In genomic region chr10:102743588-102744373, GRCh38 we compare ENCODE assay signal across 1 cellular context.
A peak's percentile ranks its signal among the peaks of the same experiment; 100 is the strongest.
TF ChIP-seq lines count a peak whose summit lies in the region.

Gene WBP1L (plus strand): TSS chr10:102743948. CDS start chr10:102744054, 106 bp downstream.

TF ChIP-seq in HepG2, 621 proteins besides CTCF, POLR2A, EP300 and RAD21 (continued from another document and continues in another):
- TF ChIP-seq HNF4G (IDR thresholded peaks at IDR 0.05; ENCODE audit: borderline replicate concordance, low read depth, low read length) (no peak), HNF4G (CRISPR knock-in tag; IDR thresholded peaks at IDR 0.05; ENCODE audit: borderline replicate concordance, low read depth) (no peak), CBX2 (IDR thresholded peaks at IDR 0.05; ENCODE audit: low read depth, low read length) (no peak), CBX2 (CRISPR knock-in tag; IDR thresholded peaks at IDR 0.05; ENCODE audit: low read depth) (no peak), HNRNPK (IDR thresholded peaks at IDR 0.05; ENCODE audit: low read depth, low read length, poor library complexity, severe bottlenecking) (peak; percentile 66), ZNF850 (CRISPR knock-in tag; conservative IDR thresholded peaks at IDR 0.05) (no peak), NONO (IDR thresholded peaks at IDR 0.05) (no peak), NONO (CRISPR knock-in tag; conservative IDR thresholded peaks at IDR 0.05) (peak; percentile 88), SMAD3 (CRISPR knock-in tag; IDR thresholded peaks at IDR 0.05) (no peak), KLF6 (CRISPR knock-in tag; IDR thresholded peaks at IDR 0.05) (0 out of 2 replicates have a peak, but pooled peaks have one; percentile 40), ZNF652 (CRISPR knock-in tag; IDR thresholded peaks at IDR 0.05; ENCODE audit: borderline replicate concordance, low read depth) (no peak), ZGPAT (CRISPR knock-in tag; IDR thresholded peaks at IDR 0.05) (peak; percentile 72; the same call in 1 of the 2 replicates), ZNF589 (CRISPR knock-in tag; conservative IDR thresholded peaks at IDR 0.05) (no peak), HOXA5 (CRISPR knock-in tag; IDR thresholded peaks at IDR 0.05) (peak; percentile 44; the same call in 1 of the 2 replicates), ZNF713 (CRISPR knock-in tag; IDR thresholded peaks at IDR 0.05) (no peak), ELF4 (CRISPR knock-in tag; IDR thresholded peaks at IDR 0.05; ENCODE audit: borderline replicate concordance) (peak; percentile 100), ZFP37 (CRISPR knock-in tag; IDR thresholded peaks at IDR 0.05; ENCODE audit: borderline replicate concordance) (no peak), FIP1L1 (IDR thresholded peaks at IDR 0.05; ENCODE audit: borderline replicate concordance, insufficient read depth, low read depth, low read length) (peak; percentile 82; the same call in 1 of the 2 replicates), ZBTB7A (CRISPR knock-in tag; IDR thresholded peaks at IDR 0.05) (0 out of 2 replicates have a peak, but pooled peaks have one; percentile 27), ZMYM3 (CRISPR knock-in tag; IDR thresholded peaks at IDR 0.05) (no peak), FOXC1 (CRISPR knock-in tag; IDR thresholded peaks at IDR 0.05; ENCODE audit: borderline replicate concordance) (0 out of 2 replicates have a peak, but pooled peaks have one; percentile 56), ZFP91 (CRISPR knock-in tag; IDR thresholded peaks at IDR 0.05; ENCODE audit: borderline replicate concordance) (peak; percentile 64; the same call in 1 of the 2 replicates), ZNF615 (CRISPR knock-in tag; IDR thresholded peaks at IDR 0.05; ENCODE audit: borderline replicate concordance) (0 out of 2 replicates have a peak, but pooled peaks have one; percentile 79), SUZ12 (IDR thresholded peaks at IDR 0.05; ENCODE audit: low read depth, low read length) (no peak), HOXA9 (CRISPR knock-in tag; IDR thresholded peaks at IDR 0.05; ENCODE audit: borderline replicate concordance) (no peak), NR2F2 (IDR thresholded peaks at IDR 0.05; ENCODE audit: borderline replicate concordance, low read depth) (no peak), POLR2G (IDR thresholded peaks at IDR 0.05; ENCODE audit: low read depth, low read length) (peak; percentile 72), HHEX (CRISPR knock-in tag; IDR thresholded peaks at IDR 0.05) (no peak), HNRNPLL (IDR thresholded peaks at IDR 0.05; ENCODE audit: low read depth, low read length, poor library complexity, severe bottlenecking) (peak; percentile 48), ZNF563 (CRISPR knock-in tag; IDR thresholded peaks at IDR 0.05) (no peak), ZFX (CRISPR knock-in tag; IDR thresholded peaks at IDR 0.05; ENCODE audit: low read depth) (0 out of 2 replicates have a peak, but pooled peaks have one; percentile 38), CAMTA2 (CRISPR knock-in tag; IDR thresholded peaks at IDR 0.05; ENCODE audit: borderline replicate concordance) (no peak), E2F2 (CRISPR knock-in tag; IDR thresholded peaks at IDR 0.05; ENCODE audit: borderline replicate concordance) (no peak), CREB3 (CRISPR knock-in tag; IDR thresholded peaks at IDR 0.05) (no peak), ZNF282 (IDR thresholded peaks at IDR 0.05; ENCODE audit: partially characterized antibody) (no peak), ZNF710 (CRISPR knock-in tag; IDR thresholded peaks at IDR 0.05; ENCODE audit: borderline replicate concordance) (peak; percentile 99), ASH2L (IDR thresholded peaks at IDR 0.05; ENCODE audit: insufficient read length, low read depth, low read length) (peak; percentile 36), RNF2 (conservative IDR thresholded peaks at IDR 0.05; ENCODE audit: low read depth) (no peak), ZNF281 (CRISPR knock-in tag; IDR thresholded peaks at IDR 0.05; ENCODE audit: borderline replicate concordance) (peak; percentile 33; the same call in 1 of the 2 replicates), ZMAT3 (CRISPR knock-in tag; conservative IDR thresholded peaks at IDR 0.05) (no peak), ZNF570 (CRISPR knock-in tag; IDR thresholded peaks at IDR 0.05; ENCODE audit: borderline replicate concordance) (no peak), TCF7L2 (IDR thresholded peaks at IDR 0.05; ENCODE audit: low read depth, low read length) (no peak), HBP1 (CRISPR knock-in tag; IDR thresholded peaks at IDR 0.05; ENCODE audit: low read depth) (no peak), HCFC1 (IDR thresholded peaks at IDR 0.05; ENCODE audit: low read depth, low read length) (peak; percentile 77), ZNF274 (CRISPR knock-in tag; IDR thresholded peaks at IDR 0.05) (peak; percentile 46; the same call in 1 of the 2 replicates), TFDP2 (CRISPR knock-in tag; IDR thresholded peaks at IDR 0.05) (peak; percentile 59; the same call in 1 of the 2 replicates), ZFP90 (CRISPR knock-in tag; IDR thresholded peaks at IDR 0.05; ENCODE audit: borderline replicate concordance) (0 out of 2 replicates have a peak, but pooled peaks have one; percentile 30), ZC3H13 (CRISPR knock-in tag; IDR thresholded peaks at IDR 0.05) (peak; percentile 81), HDAC1 (CRISPR knock-in tag; IDR thresholded peaks at IDR 0.05) (peak; percentile 74), RBM39 (IDR thresholded peaks at IDR 0.05; ENCODE audit: low read depth, low read length, poor library complexity, severe bottlenecking) (peak; percentile 39), NFKBIZ (CRISPR knock-in tag; IDR thresholded peaks at IDR 0.05) (no peak), ZNF552 (CRISPR knock-in tag; IDR thresholded peaks at IDR 0.05; ENCODE audit: borderline replicate concordance) (no peak), GTF2F1 (IDR thresholded peaks at IDR 0.05; ENCODE audit: low read length) (no peak), ELK4 (CRISPR knock-in tag; IDR thresholded peaks at IDR 0.05; ENCODE audit: borderline replicate concordance) (no peak), THAP7 (CRISPR knock-in tag; IDR thresholded peaks at IDR 0.05) (peak; percentile 100), NAIF1 (CRISPR knock-in tag; IDR thresholded peaks at IDR 0.05; ENCODE audit: borderline replicate concordance) (0 out of 2 replicates have a peak, but pooled peaks have one; percentile 4), ZFP41 (CRISPR knock-in tag; IDR thresholded peaks at IDR 0.05; ENCODE audit: borderline replicate concordance) (no peak), CC2D1A (CRISPR knock-in tag; IDR thresholded peaks at IDR 0.05) (no peak)
